In genomic region chr20:64037199-64037497, GRCh38 we compare ENCODE assay signal across 12 cellular contexts. TPM values are rescaled to one million over a fixed set of nuclear protein-coding genes. Genes with fewer than 3 reads are reported as not detected.
DNase-seq lines count a peak whose midpoint lies in the region; ATAC-seq and TF ChIP-seq lines count a peak whose summit lies in the region.
"Had no signal": no experiment of that assay in that cellular context is flagged by ENCODE, and none has a peak within 500 bp of the region (broad histone marks: within the 10 kb centered on the region; RNA-seq: fewer than 3 reads in every experiment).

No MANE protein-coding gene starts in this region.

- H3K9me3 Mint-ChIP-seq in CD4-positive, CD25-positive, alpha-beta regulatory T cell, result no peaks in the 10 kb centered on the region
- H3K9me3 Mint-ChIP-seq in activated naive CD8-positive, alpha-beta T cell treated with anti-CD3 and anti-CD28 coated beads, Interleukin-2, amount 50 U/mL, for 24 hours, result no peaks in the 10 kb centered on the region
- H3K9me3 Mint-ChIP-seq: CD4-positive, alpha-beta memory T cell had no signal

- ATAC-seq in CD4-positive, CD25-positive, alpha-beta regulatory T cell (ENCODE audit: low read depth in 2 of 2), result no peak
- no peak for ATAC-seq in activated naive CD8-positive, alpha-beta T cell treated with anti-CD3 and anti-CD28 coated beads, Interleukin-2, amount 50 U/mL, for 24 hours
- ATAC-seq: heart right ventricle had no signal

- H3K4me3 Mint-ChIP-seq in CD4-positive, CD25-positive, alpha-beta regulatory T cell, result peak overlapping the region in 3 of 4 donors; percentile 62 to 70 (median 63)
- H3K4me3 Mint-ChIP-seq in activated naive CD8-positive, alpha-beta T cell treated with anti-CD3 and anti-CD28 coated beads, Interleukin-2, amount 50 U/mL, for 24 hours, result peak overlapping the region; percentile 14

- H3K4me1 ChIP-seq in CD4-positive, CD25-positive, alpha-beta regulatory T cell (ENCODE audit: control insufficient read depth, insufficient read depth, low read length, poor library complexity, severe bottlenecking), result peaks cover 78% of the 10 kb centered on the region
- H3K4me1 ChIP-seq in ascending aorta, result peaks cover 5 to 18% of the 10 kb centered on the region in 2 donors

- H3K27ac ChIP-seq in CD4-positive, CD25-positive, alpha-beta regulatory T cell (ENCODE audit: insufficient read depth, low read length, poor library complexity, severe bottlenecking), result no peak overlapping the region
- H3K27ac ChIP-seq in ascending aorta, result no peak overlapping the region
- H3K27ac ChIP-seq: colonic mucosa, transverse colon had no signal

- peaks cover 4% of the 10 kb centered on the region for H3K27me3 Mint-ChIP-seq in CD4-positive, CD25-positive, alpha-beta regulatory T cell
- peaks cover 2% of the 10 kb centered on the region for H3K27me3 Mint-ChIP-seq in activated naive CD8-positive, alpha-beta T cell treated with anti-CD3 and anti-CD28 coated beads, Interleukin-2, amount 50 U/mL, for 24 hours
- H3K27me3 Mint-ChIP-seq: CD4-positive, alpha-beta memory T cell had no signal

- peak overlapping the region in 1 of 3 donors; percentile 95 for H3K27ac Mint-ChIP-seq in CD4-positive, CD25-positive, alpha-beta regulatory T cell
- H3K27ac Mint-ChIP-seq in activated naive CD8-positive, alpha-beta T cell treated with anti-CD3 and anti-CD28 coated beads, Interleukin-2, amount 50 U/mL, for 24 hours, result no peak overlapping the region

- H3K36me3 ChIP-seq in CD4-positive, CD25-positive, alpha-beta regulatory T cell (ENCODE audit: control insufficient read depth, insufficient read depth, low read length), result peaks cover 10% of the 10 kb centered on the region
- H3K36me3 ChIP-seq in ascending aorta, result peaks cover 19 to 21% of the 10 kb centered on the region in 2 donors

- H3K9me3 ChIP-seq in CD4-positive, CD25-positive, alpha-beta regulatory T cell (ENCODE audit: control insufficient read depth in 2 of 2, low read length in 2 of 2), result no peaks in the 10 kb centered on the region
- H3K9me3 ChIP-seq in ascending aorta, result no peaks in the 10 kb centered on the region
- H3K9me3 ChIP-seq: colonic mucosa, heart right ventricle, transverse colon had no signal

- TF ChIP-seq CTCF in GM12865 (IDR thresholded peaks at IDR 0.05; ENCODE audit: insufficient read depth, low read depth, low read length, missing control alignments) (no peak), ascending aorta (IDR thresholded peaks at IDR 0.05) (no peak)

- no peak for DNase-seq in CD4-positive, CD25-positive, alpha-beta regulatory T cell
- DNase-seq in GM12865 (ENCODE audit: low read depth) (no peak), NCI-H748 (lab: John Stamatoyannopoulos, UW; ENCODE audit: unreplicated experiment) (no peak), ascending aorta (ENCODE audit: low spot score in 2 of 2) (no peak)
- DNase-seq in activated naive CD8-positive, alpha-beta T cell treated with anti-CD3 and anti-CD28 coated beads, Interleukin-2, amount 50 U/mL, for 24 hours, result no peak
- DNase-seq: CD4-positive, alpha-beta memory T cell; colonic mucosa; heart right ventricle; nucleus accumbens; stimulated activated CD4-positive, alpha-beta T cell treated with anti-CD3 and anti-CD28 coated beads, Interleukin-4, amount 100 ng/mL, for 1 hour; transverse colon had no signal

- H3K4me1 Mint-ChIP-seq in CD4-positive, CD25-positive, alpha-beta regulatory T cell, result peaks cover 0 to 50% (median 16%) of the 10 kb centered on the region in 4 donors
- peaks cover 74% of the 10 kb centered on the region for H3K4me1 Mint-ChIP-seq in activated naive CD8-positive, alpha-beta T cell treated with anti-CD3 and anti-CD28 coated beads, Interleukin-2, amount 50 U/mL, for 24 hours

- H3K36me3 Mint-ChIP-seq in CD4-positive, CD25-positive, alpha-beta regulatory T cell, result peaks cover 4% of the 10 kb centered on the region
- H3K36me3 Mint-ChIP-seq in activated naive CD8-positive, alpha-beta T cell treated with anti-CD3 and anti-CD28 coated beads, Interleukin-2, amount 50 U/mL, for 24 hours (ENCODE audit: low read depth), result peaks cover 7% of the 10 kb centered on the region

- H3K27me3 ChIP-seq in CD4-positive, CD25-positive, alpha-beta regulatory T cell (ENCODE audit: control insufficient read depth, insufficient read depth, low read length), result no peaks in the 10 kb centered on the region
- peaks cover 27% of the 10 kb centered on the region for H3K27me3 ChIP-seq in ascending aorta

- no peak overlapping the region for H3K4me3 ChIP-seq in CD4-positive, CD25-positive, alpha-beta regulatory T cell (ENCODE audit: low read depth, low read length)
- peak overlapping the region; percentile 70 for H3K4me3 ChIP-seq in GM12865 (ENCODE audit: low read depth, low read length)
- no peak overlapping the region for H3K4me3 ChIP-seq in ascending aorta

- intact Hi-C loops in ascending aorta (cut with DNase I), result no loop called here

RNA-seq across cellular contexts. Expression of gene C20orf204, which starts 1.2 kb away (rescaled TPM):
- total RNA-seq in CD4-positive, CD25-positive, alpha-beta regulatory T cell, result 6.0 TPM
- polyA plus RNA-seq in CD4-positive, CD25-positive, alpha-beta regulatory T cell, result 1 to 10 TPM in 1 of 4 donors, under 1 TPM in 2, not detected in 1; 0.89 to 1.4 (median 0.91) TPM
- total RNA-seq in ascending aorta, result not detected

RNA-seq across cellular contexts. Expression of gene SOX18, which starts 12.3 kb away (rescaled TPM):
- total RNA-seq in CD4-positive, CD25-positive, alpha-beta regulatory T cell, result not detected
- polyA plus RNA-seq in CD4-positive, CD25-positive, alpha-beta regulatory T cell, result not detected
- total RNA-seq in ascending aorta, result 244 TPM
- total RNA-seq: CD4-positive, alpha-beta memory T cell; LHCN-M2 had no signal
- polyA plus RNA-seq: CD4-positive, alpha-beta memory T cell had no signal

RNA-seq across cellular contexts. Expression of gene TCEA2, which starts 25.9 kb away (rescaled TPM):
- 24.8 TPM for total RNA-seq in CD4-positive, CD25-positive, alpha-beta regulatory T cell
- polyA plus RNA-seq in CD4-positive, CD25-positive, alpha-beta regulatory T cell, result 10 to 100 TPM; 17.7 to 27.1 (median 20.9) TPM
- 61.4 TPM for total RNA-seq in ascending aorta

RNA-seq across cellular contexts. Expression of gene RGS19, which starts 42.2 kb away (rescaled TPM):
- total RNA-seq in CD4-positive, CD25-positive, alpha-beta regulatory T cell, result 50.7 TPM
- 100 to 1,000 TPM in 2 of 4 donors, 10 to 100 TPM in 2; 79.4 to 105 (median 95.0) TPM for polyA plus RNA-seq in CD4-positive, CD25-positive, alpha-beta regulatory T cell
- 109 TPM for total RNA-seq in ascending aorta

RNA-seq across cellular contexts. Expression of gene OPRL1, which starts 42.7 kb away (rescaled TPM):
- 1.3 TPM for total RNA-seq in CD4-positive, CD25-positive, alpha-beta regulatory T cell
- polyA plus RNA-seq in CD4-positive, CD25-positive, alpha-beta regulatory T cell, result 1 to 10 TPM in 1 of 4 donors, under 1 TPM in 3; 0.58 to 1.1 (median 0.59) TPM
- 0.21 TPM for total RNA-seq in ascending aorta

Comparison
In these comparisons a context has a peak if more than half of its experiments do, and no peak if none do; other contexts are left out.
1. RNA of gene SOX18, which starts 12.3 kb away (total RNA-seq): 244 TPM in ascending aorta (single experiment); not detected in CD4-positive, CD25-positive, alpha-beta regulatory T cell (single experiment); every median in the first group is over 100 times any median in the second.